ENCODE assay signal across 24 cellular contexts in the genomic region with DNA sequence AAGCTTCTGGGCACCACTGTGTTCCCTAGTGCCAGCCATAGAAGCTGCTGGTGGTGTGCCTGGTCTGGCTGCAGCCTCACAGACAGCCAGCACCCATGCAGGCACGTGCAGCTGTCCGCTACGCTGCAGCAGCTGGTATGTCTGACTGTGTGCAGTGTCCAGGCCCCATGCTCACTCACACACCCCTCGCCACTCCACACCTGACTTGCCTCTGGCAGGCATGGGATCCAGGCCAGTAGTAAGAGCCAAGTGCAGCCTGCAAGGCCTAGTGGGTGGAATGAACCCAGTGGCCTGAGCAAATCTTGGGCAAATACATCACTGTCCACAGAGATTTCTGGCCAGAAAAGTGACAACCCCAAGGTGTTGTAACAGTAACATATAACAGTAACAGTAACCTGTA.
DNase-seq lines count a peak whose midpoint lies in the region; ATAC-seq, FAIRE-seq and TF ChIP-seq lines count a peak whose summit lies in the region.
"Had no signal": no experiment of that assay in that cellular context is flagged by ENCODE, and none has a peak within 500 bp of the region (broad histone marks: within the 10 kb centered on the region; RNA-seq: fewer than 3 reads in every experiment).

No MANE protein-coding gene starts in this region.

- in situ Hi-C loops in HepG2 (cut with HindIII; ENCODE audit: extremely low pct_ligation_motif_present, low pct_unique_long_range_greater_than_20kb), result no loop called here

- H3F3A ChIP-seq in PC-3 (ENCODE audit: low read length, unreplicated experiment), result no peaks in the 10 kb centered on the region

- peaks cover 0 to 3% (median 0%) of the 10 kb centered on the region in 4 donors for H3K36me3 ChIP-seq in liver (ENCODE audit: control insufficient read depth in 4 of 4, insufficient read depth in 3 of 4, low read depth in 1 of 4, low read length in 3 of 4)
- H3K36me3 ChIP-seq in HepG2 (replicated peaks in 1 of 2; ENCODE audit: control insufficient read depth in 1 of 2, insufficient read depth in 2 of 2, low read length in 2 of 2), result no peaks in the 10 kb centered on the region
- H3K36me3 ChIP-seq in right lobe of liver, result no peaks in the 10 kb centered on the region
- H3K36me3 ChIP-seq in CD8-positive, alpha-beta memory T cell (ENCODE audit: insufficient read depth, low read length), result no peaks in the 10 kb centered on the region
- peaks cover 0 to 24% (median 8%) of the 10 kb centered on the region in 4 donors for H3K36me3 ChIP-seq in stomach
- no peaks in the 10 kb centered on the region for H3K36me3 ChIP-seq in PC-3 (ENCODE audit: low read depth, low read length)
- H3K36me3 ChIP-seq: BE2C, HAP-1 had no signal

- TF ChIP-seq EP300 in HepG2 (IDR thresholded peaks at IDR 0.05; ENCODE audit: low read depth in 2 of 2, low read length in 2 of 2), result no peak
- TF ChIP-seq EP300 in HepG2 (CRISPR knock-in tag; IDR thresholded peaks at IDR 0.05; ENCODE audit: borderline replicate concordance), result no peak
- no peak for TF ChIP-seq EP300 in stomach (IDR thresholded peaks at IDR 0.05)

- H3K9ac ChIP-seq in liver (ENCODE audit: low read depth in 1 of 2, low read length in 2 of 2), result no peak overlapping the region
- H3K9ac ChIP-seq in HepG2 (ENCODE audit: insufficient read depth, low read depth, low read length), result no peak overlapping the region
- H3K9ac ChIP-seq in PC-3 (ENCODE audit: low read length), result no peak overlapping the region
- H3K9ac ChIP-seq: BLaER1 treated with 17β-estradiol and CSF1 and Interleukin-3, amounts not matched to agents 10 nM and 100 nM had no signal

- H3K4me2 ChIP-seq in HepG2 (ENCODE audit: low read depth, low read length) (no peak overlapping the region), PC-3 (ENCODE audit: low read length) (no peak overlapping the region)
- H3K4me2 ChIP-seq: A549; BLaER1 treated with 17β-estradiol and CSF1 and Interleukin-3, amounts not matched to agents 10 nM and 100 nM; GM23338 had no signal

- H3K4me1 ChIP-seq in liver (ENCODE audit: control insufficient read depth in 4 of 4, insufficient read depth in 4 of 4, low read length in 3 of 4) (peaks cover 0 to 5% (median 0%) of the 10 kb centered on the region in 4 donors), HepG2 (ENCODE audit: insufficient read depth, low read length) (no peaks in the 10 kb centered on the region), right lobe of liver (peaks cover 0 to 8% (median 2%) of the 10 kb centered on the region in 4 donors), stomach (no peaks in the 10 kb centered on the region), PC-3 (ENCODE audit: insufficient read depth, low read length) (no peaks in the 10 kb centered on the region)
- H3K4me1 ChIP-seq in CD8-positive, alpha-beta memory T cell (ENCODE audit: insufficient read depth, low read length), result no peaks in the 10 kb centered on the region
- H3K4me1 ChIP-seq: A549; BE2C; BLaER1 treated with 17β-estradiol and CSF1 and Interleukin-3, amounts not matched to agents 10 nM and 100 nM; HAP-1 had no signal

- H2AFZ ChIP-seq in HepG2 (ENCODE audit: low read length) (no peak overlapping the region), PC-3 (ENCODE audit: low read length) (no peak overlapping the region)
- H2AFZ ChIP-seq: GM23338 had no signal

- DNase-seq in HepG2 (ENCODE audit: low spot score) (no peak), right lobe of liver (peak; percentile 19 to 66 (median 57)), stomach (no peak), PC-3 (no peak)
- DNase-seq in stimulated activated effector memory CD8-positive, alpha-beta T cell treated with anti-CD3 and anti-CD28 coated beads, Interleukin-12 subunit alpha, Interleukin-12 subunit beta, amount 100 ng/mL, for 72 hours (ENCODE audit: low spot score in 2 of 2), result no peak
- DNase-seq in CD8-positive, alpha-beta memory T cell, result no peak
- DNase-seq: ACHN; AML-193; BE2C; Calu3; CD4-positive, alpha-beta T cell; COR-L47; DMS79 treated with DMSO at 0.1 percent for 48 hours; GF-D8; HFFc6 had no signal

- no peak overlapping the region for H3K4me3 Mint-ChIP-seq in stimulated activated effector memory CD8-positive, alpha-beta T cell treated with anti-CD3 and anti-CD28 coated beads, Interleukin-12 subunit alpha, Interleukin-12 subunit beta, amount 100 ng/mL, for 72 hours
- H3K4me3 Mint-ChIP-seq in CD8-positive, alpha-beta memory T cell, result no peak overlapping the region
- H3K4me3 Mint-ChIP-seq: CD4-positive, alpha-beta T cell; GM23338; HFFc6 had no signal

- H3K27ac ChIP-seq in liver (ENCODE audit: low read depth in 1 of 2, low read length in 2 of 2), result no peak overlapping the region
- no peak overlapping the region for H3K27ac ChIP-seq in HepG2 (ENCODE audit: extremely low read length, insufficient read depth, low read length)
- no peak overlapping the region for H3K27ac ChIP-seq in right lobe of liver
- no peak overlapping the region for H3K27ac ChIP-seq in CD8-positive, alpha-beta memory T cell (ENCODE audit: low read depth, low read length)
- H3K27ac ChIP-seq in stomach, result no peak overlapping the region
- no peak overlapping the region for H3K27ac ChIP-seq in PC-3 (ENCODE audit: low read length)
- H3K27ac ChIP-seq: 22Rv1; A549; BLaER1 treated with 17β-estradiol and CSF1 and Interleukin-3, amounts not matched to agents 10 nM and 100 nM had no signal

- BruUV-seq in HepG2 (replicated peaks; lab: Mats Ljungman, UMichigan) (no TSS peak), PC-3 (replicated peaks; lab: Mats Ljungman, UMichigan) (no TSS peak)

- no peaks in the 10 kb centered on the region for H3K4me1 Mint-ChIP-seq in stimulated activated effector memory CD8-positive, alpha-beta T cell treated with anti-CD3 and anti-CD28 coated beads, Interleukin-12 subunit alpha, Interleukin-12 subunit beta, amount 100 ng/mL, for 72 hours
- no peaks in the 10 kb centered on the region for H3K4me1 Mint-ChIP-seq in CD8-positive, alpha-beta memory T cell
- H3K4me1 Mint-ChIP-seq: CD14-positive monocyte, GM23338 had no signal

- TF ChIP-seq RAD21 in liver (IDR thresholded peaks at IDR 0.05) (no peak), HepG2 (CRISPR knock-in tag; IDR thresholded peaks at IDR 0.05) (no peak)

- H3K27me3 ChIP-seq in liver (ENCODE audit: control insufficient read depth in 4 of 4, insufficient read depth in 4 of 4, low read length in 3 of 4) (no peaks in the 10 kb centered on the region), HepG2 (ENCODE audit: control insufficient read depth in 1 of 2, insufficient read depth in 2 of 2, low read length in 2 of 2) (no peaks in the 10 kb centered on the region), right lobe of liver (no peaks in the 10 kb centered on the region), stomach (no peaks in the 10 kb centered on the region), PC-3 (ENCODE audit: low read length) (peaks cover 23% of the 10 kb centered on the region)
- H3K27me3 ChIP-seq in CD8-positive, alpha-beta memory T cell (ENCODE audit: insufficient read depth, low read length, poor library complexity, severe bottlenecking), result no peaks in the 10 kb centered on the region
- H3K27me3 ChIP-seq: BE2C; BLaER1 treated with 17β-estradiol and CSF1 and Interleukin-3, amounts not matched to agents 10 nM and 100 nM had no signal

- H4K20me1 ChIP-seq in HepG2 (ENCODE audit: insufficient read depth, low read length), result no peaks in the 10 kb centered on the region
- H4K20me1 ChIP-seq in PC-3 (ENCODE audit: low read length), result no peaks in the 10 kb centered on the region
- H4K20me1 ChIP-seq: BLaER1 treated with 17β-estradiol and CSF1 and Interleukin-3, amounts not matched to agents 10 nM and 100 nM had no signal

- no peaks in the 10 kb centered on the region for H3K79me2 ChIP-seq in HepG2 (ENCODE audit: insufficient read depth, low read length)
- no peaks in the 10 kb centered on the region for H3K79me2 ChIP-seq in PC-3 (ENCODE audit: low read length)

- H3K27me3 Mint-ChIP-seq in CD8-positive, alpha-beta memory T cell, result no peaks in the 10 kb centered on the region
- H3K27me3 Mint-ChIP-seq: CD4-positive, alpha-beta T cell had no signal

- POLR2A ChIA-PET in HepG2 (lab: Yijun Ruan, JAX), result no interaction called here
- POLR2A ChIA-PET in CD8-positive, alpha-beta memory T cell (lab: Charles Lee), result no interaction called here
- POLR2A ChIA-PET in PC-3 (lab: Charles Lee; ENCODE audit: unreplicated experiment), result no interaction called here

- H3K9me3 ChIP-seq in liver (ENCODE audit: control insufficient read depth in 4 of 4, low read length in 3 of 4) (no peaks in the 10 kb centered on the region), HepG2 (ENCODE audit: low read length) (peaks cover 6% of the 10 kb centered on the region; the same call in 1 of the 2 replicates), right lobe of liver (no peaks in the 10 kb centered on the region), stomach (peaks cover 0 to 8% (median 0%) of the 10 kb centered on the region in 4 donors), PC-3 (ENCODE audit: low read length) (peaks cover 6% of the 10 kb centered on the region; the same call in 1 of the 2 replicates)
- H3K9me3 ChIP-seq in CD8-positive, alpha-beta memory T cell (ENCODE audit: low read length), result no peaks in the 10 kb centered on the region
- H3K9me3 ChIP-seq: A549, BE2C, HAP-1 had no signal

- FAIRE-seq in HepG2 (lab: Jason Lieb, UNC), result no peak
- FAIRE-seq: A549, GM12891, GM18507 had no signal

- no peaks in the 10 kb centered on the region for H3K36me3 Mint-ChIP-seq in stimulated activated effector memory CD8-positive, alpha-beta T cell treated with anti-CD3 and anti-CD28 coated beads, Interleukin-12 subunit alpha, Interleukin-12 subunit beta, amount 100 ng/mL, for 72 hours
- no peaks in the 10 kb centered on the region for H3K36me3 Mint-ChIP-seq in CD8-positive, alpha-beta memory T cell
- H3K36me3 Mint-ChIP-seq: CD14-positive monocyte had no signal

- H3K9me2 ChIP-seq in PC-3 (replicated peaks; ENCODE audit: low read length), result no peaks in the 10 kb centered on the region

- intact Hi-C loops in HepG2 (cut with micrococcal nuclease; ENCODE audit: unreplicated experiment), result no loop called here
- intact Hi-C loops in right lobe of liver (cut with DNase I), result no loop called here
- intact Hi-C loops in stomach (cut with DNase I; ENCODE audit: low total_unique reads), result no loop called here
- intact Hi-C loops in PC-3 (cut with micrococcal nuclease), result no loop called here

- H3K9me3 Mint-ChIP-seq in stimulated activated effector memory CD8-positive, alpha-beta T cell treated with anti-CD3 and anti-CD28 coated beads, Interleukin-12 subunit alpha, Interleukin-12 subunit beta, amount 100 ng/mL, for 72 hours, result no peaks in the 10 kb centered on the region
- peaks cover 0 to 3% (median 0%) of the 10 kb centered on the region in 5 donors for H3K9me3 Mint-ChIP-seq in CD8-positive, alpha-beta memory T cell
- H3K9me3 Mint-ChIP-seq: CD4-positive, alpha-beta T cell; HFFc6 had no signal

- H3K27ac Mint-ChIP-seq in stimulated activated effector memory CD8-positive, alpha-beta T cell treated with anti-CD3 and anti-CD28 coated beads, Interleukin-12 subunit alpha, Interleukin-12 subunit beta, amount 100 ng/mL, for 72 hours, result no peak overlapping the region
- no peak overlapping the region for H3K27ac Mint-ChIP-seq in CD8-positive, alpha-beta memory T cell
- H3K27ac Mint-ChIP-seq: CD14-positive monocyte; CD4-positive, alpha-beta T cell; GM23338; HFFc6 had no signal

- ATAC-seq in HepG2, result no peak
- peak; percentile 46 to 93 (median 88) for ATAC-seq in right lobe of liver
- ATAC-seq in stimulated activated effector memory CD8-positive, alpha-beta T cell treated with anti-CD3 and anti-CD28 coated beads, Interleukin-12 subunit alpha, Interleukin-12 subunit beta, amount 100 ng/mL, for 72 hours, result peak; percentile 32
- ATAC-seq in PC-3, result no peak
- ATAC-seq: A549, GM23338 had no signal

- TF ChIP-seq CTCF in liver (IDR thresholded peaks at IDR 0.05; ENCODE audit: low read depth, low read length, missing input control), result no peak
- TF ChIP-seq CTCF in HepG2 (CRISPR knock-in tag; IDR thresholded peaks at IDR 0.05), result no peak
- no peak for TF ChIP-seq CTCF in right lobe of liver (IDR thresholded peaks at IDR 0.05)
- no peak for TF ChIP-seq CTCF in stomach (IDR thresholded peaks at IDR 0.05)
- no peak for TF ChIP-seq CTCF in PC-3 (conservative IDR thresholded peaks at IDR 0.05; ENCODE audit: low read depth, low read length)

- TF ChIP-seq POLR2A in HepG2 (IDR thresholded peaks at IDR 0.05; ENCODE audit: insufficient read depth in 1 of 2, low read depth in 2 of 2, low read length in 2 of 2), result no peak
- no peak for TF ChIP-seq POLR2A in right lobe of liver (IDR thresholded peaks at IDR 0.05)
- TF ChIP-seq POLR2A in stomach (IDR thresholded peaks at IDR 0.05), result no peak

- no peak overlapping the region for H3K4me3 ChIP-seq in liver (ENCODE audit: low read depth in 1 of 3, low read length in 3 of 3)
- H3K4me3 ChIP-seq in HepG2 (replicated peaks in 1 of 3; ENCODE audit: insufficient read depth in 1 of 3, low read depth in 2 of 3, low read length in 3 of 3), result no peak overlapping the region
- H3K4me3 ChIP-seq in right lobe of liver, result no peak overlapping the region
- H3K4me3 ChIP-seq in CD8-positive, alpha-beta memory T cell (ENCODE audit: low read length), result no peak overlapping the region
- no peak overlapping the region for H3K4me3 ChIP-seq in stomach
- H3K4me3 ChIP-seq in PC-3 (ENCODE audit: low read length), result no peak overlapping the region
- H3K4me3 ChIP-seq: A549; BLaER1 treated with 17β-estradiol and CSF1 and Interleukin-3, amounts not matched to agents 10 nM and 100 nM; GM23338; HAP-1 had no signal

- CTCF ChIA-PET in HepG2 (lab: Yijun Ruan, JAX; ENCODE audit: low intra/inter-chr PET ratio, low total read pairs) (no interaction called here), PC-3 (lab: Charles Lee) (no interaction called here)
- CTCF ChIA-PET in CD8-positive, alpha-beta memory T cell (lab: Charles Lee), result no interaction called here

- WGBS in liver, result 85% methylated on average over 4 of the region's 4 CpGs
- WGBS in HepG2 (ENCODE audit: low lambda C conversion rate), result 17% methylated on average over 1 of the region's 4 CpGs
- 80% methylated on average over 1 of the region's 4 CpGs for WGBS in right lobe of liver (ENCODE audit: insufficient coverage, low coverage, low lambda C conversion rate, missing lambda C conversion rate)
- WGBS in stomach, 5 donors, result 92 to 100% (median 96%) methylated on average over 1 to 4 of the region's 4 CpGs

Comparison
In these comparisons a context has a peak if more than half of its experiments do, and no peak if none do; other contexts are left out.
1. ATAC-seq: peak in right lobe of liver (4 of 4) and stimulated activated effector memory CD8-positive, alpha-beta T cell treated with anti-CD3 and anti-CD28 coated beads, Interleukin-12 subunit alpha, Interleukin-12 subunit beta, amount 100 ng/mL, for 72 hours (single experiment); none in HepG2 (single experiment) and PC-3 (single experiment).
2. DNase-seq: peak in right lobe of liver (3 of 3); none in HepG2 (single experiment), stimulated activated effector memory CD8-positive, alpha-beta T cell treated with anti-CD3 and anti-CD28 coated beads, Interleukin-12 subunit alpha, Interleukin-12 subunit beta, amount 100 ng/mL, for 72 hours (0 of 2), CD8-positive, alpha-beta memory T cell (0 of 5), stomach (single experiment) and PC-3 (single experiment).